In the genomic region with DNA sequence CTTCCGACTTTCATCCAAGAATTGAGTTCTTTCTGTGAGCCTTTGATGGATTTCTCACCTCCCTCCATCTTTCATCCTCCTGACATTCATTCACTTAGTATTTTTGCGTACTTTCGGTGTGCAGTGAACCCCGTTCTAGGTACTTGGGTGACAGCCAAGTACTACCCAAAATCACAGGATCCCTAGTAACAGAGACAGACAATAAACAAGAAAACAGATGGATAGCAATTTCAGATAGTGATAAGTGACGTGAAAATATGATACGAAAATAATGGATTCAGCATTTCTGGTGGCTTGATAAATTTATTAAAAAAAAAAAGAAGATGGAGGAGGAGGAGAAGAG, we compare ENCODE assay signal across 8 cellular contexts. TPM values are rescaled to one million over a fixed set of nuclear protein-coding genes. Genes with fewer than 3 reads are reported as not detected.
DNase-seq lines count a peak whose midpoint lies in the region; ATAC-seq and TF ChIP-seq lines count a peak whose summit lies in the region.

No MANE protein-coding gene starts in this region.

- no TSS peak for BruUV-seq in Calu3 (replicated peaks; lab: Mats Ljungman, UMichigan)
- BruUV-seq in MCF 10A (replicated peaks; lab: Mats Ljungman, UMichigan) = no TSS peak

- H3K27me3 Mint-ChIP-seq in Calu3 (ENCODE audit: unreplicated experiment) (no peaks in the 10 kb centered on the region), MCF 10A (ENCODE audit: insufficient read depth, unreplicated experiment) (no peaks in the 10 kb centered on the region)
- no peaks in the 10 kb centered on the region for H3K27me3 Mint-ChIP-seq in naive thymus-derived CD8-positive, alpha-beta T cell

- H3K27ac Mint-ChIP-seq in Calu3 (ENCODE audit: unreplicated experiment) (peak overlapping the region; percentile 80), MCF 10A (ENCODE audit: low read depth, unreplicated experiment) (peak overlapping the region; percentile 67)
- H3K27ac Mint-ChIP-seq in naive thymus-derived CD8-positive, alpha-beta T cell = peak overlapping the region; percentile 90 to 97 (median 96)

- peaks cover 26% of the 10 kb centered on the region for H3K36me3 Mint-ChIP-seq in Calu3 (ENCODE audit: insufficient read depth, unreplicated experiment)
- H3K36me3 Mint-ChIP-seq in MCF 10A (ENCODE audit: insufficient read depth, unreplicated experiment) = peaks cover 4% of the 10 kb centered on the region
- H3K36me3 Mint-ChIP-seq in naive thymus-derived CD8-positive, alpha-beta T cell = peaks cover 0 to 6% (median 0%) of the 10 kb centered on the region in 3 donors

- intact Hi-C loops in Calu3 (cut with micrococcal nuclease; ENCODE audit: unreplicated experiment) = no loop called here
- intact Hi-C loops in MCF 10A (cut with micrococcal nuclease) = loop anchor here (2.0 kb wide), 1 partner anchor 128 kb away; no protein-coding TSS in a partner anchor

- no peak for TF ChIP-seq CTCF in Calu3 (IDR thresholded peaks at IDR 0.05; ENCODE audit: unreplicated experiment)
- TF ChIP-seq CTCF in MCF 10A (IDR thresholded peaks at IDR 0.05; ENCODE audit: unreplicated experiment) = no peak

- H3K9me3 Mint-ChIP-seq in Calu3 (ENCODE audit: low read depth, unreplicated experiment) (no peaks in the 10 kb centered on the region), MCF 10A (ENCODE audit: unreplicated experiment) (no peaks in the 10 kb centered on the region)
- no peaks in the 10 kb centered on the region for H3K9me3 Mint-ChIP-seq in naive thymus-derived CD8-positive, alpha-beta T cell

- ATAC-seq in HG03095 (IDR thresholded peaks at IDR 0.05; ENCODE audit: unreplicated experiment) = peak; percentile 7
- ATAC-seq in naive thymus-derived CD8-positive, alpha-beta T cell = peak; percentile 26 to 27

- DNase-seq in Calu3 = no peak
- DNase-seq in MCF 10A (ENCODE audit: unreplicated experiment) = no peak
- no peak for DNase-seq in naive thymus-derived CD8-positive, alpha-beta T cell
- DNase-seq in LoVo (ENCODE audit: low spot score) = no peak
- DNase-seq in NCI-H2107 (lab: John Stamatoyannopoulos, UW) = no peak
- no peak for DNase-seq in activated effector memory CD4-positive, alpha-beta T cell treated with Interleukin-2 at 50 U/mL for 16 hours
- DNase-seq in activated CD8-positive, alpha-beta memory T cell treated with anti-CD3 and anti-CD28 coated beads, Interleukin-2, amount 50 U/mL, for 4 hours = no peak

- H3K4me3 Mint-ChIP-seq in Calu3 (ENCODE audit: low read depth, unreplicated experiment) (peak overlapping the region; percentile 92), MCF 10A (ENCODE audit: unreplicated experiment) (peak overlapping the region; percentile 95)
- peak overlapping the region; percentile 80 to 100 (median 93) for H3K4me3 Mint-ChIP-seq in naive thymus-derived CD8-positive, alpha-beta T cell

- POLR2A ChIA-PET in MCF 10A (lab: Yijun Ruan, JAX) = interaction anchor here (0.6 to 3.0 kb wide), 6 partner anchors 20 to 182 kb away, joined by 3 to 17 read pairs (median 4); partner anchors contain the start of gene CNOT10
- POLR2A ChIA-PET in naive thymus-derived CD8-positive, alpha-beta T cell (lab: Charles Lee) = interaction anchor here (0.6 to 1.0 kb wide), 3 partner anchors 29 to 131 kb away, joined by 3 to 6 read pairs (median 3); no protein-coding TSS in a partner anchor

- CTCF ChIA-PET in Calu3 (lab: Charles Lee) = no interaction called here
- CTCF ChIA-PET in MCF 10A (lab: Yijun Ruan, JAX) = interaction anchor here (0.6 to 1.2 kb wide), 2 partner anchors 35 to 132 kb away, joined by 3 to 4 read pairs; no protein-coding TSS in a partner anchor

- H3K4me1 Mint-ChIP-seq in Calu3 (ENCODE audit: low read depth, unreplicated experiment) = peaks cover 17% of the 10 kb centered on the region
- peaks cover 14% of the 10 kb centered on the region for H3K4me1 Mint-ChIP-seq in MCF 10A (ENCODE audit: insufficient read depth, unreplicated experiment)
- peaks cover 12 to 44% (median 36%) of the 10 kb centered on the region in 4 donors for H3K4me1 Mint-ChIP-seq in naive thymus-derived CD8-positive, alpha-beta T cell

RNA-seq across cellular contexts. Expression of gene CMTM6, which starts 0.3 kb away (rescaled TPM):
- 89.8 and 107 TPM in 2 replicates for total RNA-seq in Calu3 (2022)
- total RNA-seq in MCF 10A (2022) = 27.2 and 32.2 TPM in 2 replicates
- 10 to 100 TPM; 26.2 to 29.7 TPM for total RNA-seq in naive thymus-derived CD8-positive, alpha-beta T cell
- polyA plus RNA-seq in naive thymus-derived CD8-positive, alpha-beta T cell = 10 to 100 TPM; 36.2 to 61.4 (median 40.0) TPM
